Comparison of ENCODE assay signal across 27 cellular contexts in the genomic region with DNA sequence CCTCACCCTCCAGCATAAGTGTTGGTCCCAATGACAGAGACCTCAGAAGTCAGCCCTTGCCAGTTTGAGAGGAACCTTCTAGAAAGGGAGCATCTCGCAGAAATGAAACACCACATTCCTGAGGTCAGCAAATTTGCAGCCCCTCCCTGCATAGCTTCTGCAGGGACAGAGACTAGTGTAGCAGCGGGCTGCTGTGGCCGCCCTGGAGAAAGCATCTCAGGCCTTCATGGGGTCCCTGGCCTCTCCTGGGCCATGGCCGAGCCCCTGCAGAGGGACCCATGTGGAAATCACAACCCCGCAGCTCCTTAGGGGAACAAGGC. TPM values are rescaled to one million over a fixed set of nuclear protein-coding genes. Genes with fewer than 3 reads are reported as not detected.
"Had no signal": no experiment of that assay in that cellular context is flagged by ENCODE, and none has a peak within 500 bp of the region (broad histone marks: within the 10 kb centered on the region; RNA-seq: fewer than 3 reads in every experiment).

No MANE protein-coding gene starts in this region.

- H3K27ac ChIP-seq: coronary artery, esophagus squamous epithelium, heart left ventricle, lower lobe of right lung, transverse colon, vagina had no signal

- DNase-seq: activated CD4-positive, alpha-beta memory T cell treated with anti-CD3 and anti-CD28 coated beads for 36 hours; activated CD4-positive, alpha-beta T cell treated with anti-CD3 and anti-CD28 coated beads for 48 hours; activated effector memory CD4-positive, alpha-beta T cell treated with Interleukin-2 at 50 U/mL for 16 hours; activated naive CD4-positive, alpha-beta T cell treated with anti-CD3 and anti-CD28 coated beads for 36 hours; activated naive CD8-positive, alpha-beta T cell treated with anti-CD3 and anti-CD28 coated beads, Interleukin-2, amount 10 ng/mL, durations not matched to agents 7 days and 5 days; activated T-cell treated with anti-CD3 and anti-CD28 coated beads, Interleukin-2, amount 50 U/mL, for 48 hours; amygdala; cerebellar nuclear complex; endodermal cell; esophagus squamous epithelium; heart left ventricle; kidney; lower lobe of right lung; mesendoderm; naive thymus-derived CD4-positive, alpha-beta T cell; stimulated activated CD8-positive, alpha-beta memory T cell treated with anti-CD3 and anti-CD28 coated beads, Interleukin-4, amount 100 ng/mL, for 48 hours; stimulated activated naive B cell treated with anti-CD40 and anti-IgM and Interleukin-4, amounts not matched to agents 10 μg/mL and 1 μg/mL and 100 μg/mL, for 72 hours; T-helper 17 cell; transverse colon had no signal

- H3K4me3 ChIP-seq: coronary artery, esophagus squamous epithelium, heart left ventricle, lower lobe of right lung, skin epidermis, transverse colon, vagina had no signal

- H3K4me1 ChIP-seq: heart left ventricle, lower lobe of right lung had no signal

- H3K36me3 ChIP-seq: heart left ventricle, lower lobe of right lung, transverse colon, vagina had no signal

- FAIRE-seq: kidney had no signal

- H3K27me3 ChIP-seq: vagina had no signal

- H3K9me3 ChIP-seq: esophagus squamous epithelium, heart left ventricle, lower lobe of right lung, transverse colon, vagina had no signal

RNA-seq across cellular contexts. Expression of gene HS3ST6, which starts 11.4 kb away (rescaled TPM):
- total RNA-seq: activated CD4-positive, alpha-beta memory T cell treated with anti-CD3 and anti-CD28 coated beads for 36 hours; activated naive CD4-positive, alpha-beta T cell treated with anti-CD3 and anti-CD28 coated beads for 36 hours; activated naive CD8-positive, alpha-beta T cell treated with anti-CD3 and anti-CD28 coated beads, Interleukin-2, amount 10 ng/mL, durations not matched to agents 7 days and 5 days; endodermal cell; heart left ventricle; mucosa of gallbladder; naive thymus-derived CD4-positive, alpha-beta T cell; neural crest cell; osteocyte; T-helper 17 cell; temporal lobe had no signal
- polyA plus RNA-seq: heart left ventricle; naive thymus-derived CD4-positive, alpha-beta T cell had no signal

RNA-seq across cellular contexts. Expression of gene MEIOB, which starts 34.8 kb away (rescaled TPM):
- total RNA-seq: activated CD4-positive, alpha-beta memory T cell treated with anti-CD3 and anti-CD28 coated beads for 36 hours; activated naive CD8-positive, alpha-beta T cell treated with anti-CD3 and anti-CD28 coated beads, Interleukin-2, amount 10 ng/mL, durations not matched to agents 7 days and 5 days; endodermal cell; heart left ventricle; lower lobe of right lung; naive thymus-derived CD4-positive, alpha-beta T cell; neural crest cell; progenitor cell of endocrine pancreas; T-helper 17 cell; transverse colon; vagina had no signal
- polyA plus RNA-seq: heart left ventricle; naive thymus-derived CD4-positive, alpha-beta T cell had no signal

RNA-seq across cellular contexts. Expression of gene RPL3L, which starts 47.7 kb away (rescaled TPM):
- total RNA-seq: activated CD4-positive, alpha-beta memory T cell treated with anti-CD3 and anti-CD28 coated beads for 36 hours; activated naive CD4-positive, alpha-beta T cell treated with anti-CD3 and anti-CD28 coated beads for 36 hours; activated naive CD8-positive, alpha-beta T cell treated with anti-CD3 and anti-CD28 coated beads, Interleukin-2, amount 10 ng/mL, durations not matched to agents 7 days and 5 days; endodermal cell; esophagus squamous epithelium; kidney; lower lobe of right lung; mucosa of gallbladder; naive thymus-derived CD4-positive, alpha-beta T cell; neural crest cell; progenitor cell of endocrine pancreas; T-helper 17 cell; temporal lobe; vagina had no signal
- polyA plus RNA-seq: naive thymus-derived CD4-positive, alpha-beta T cell had no signal
